8 cellular contexts compared by ENCODE assay signal in the genomic region with DNA sequence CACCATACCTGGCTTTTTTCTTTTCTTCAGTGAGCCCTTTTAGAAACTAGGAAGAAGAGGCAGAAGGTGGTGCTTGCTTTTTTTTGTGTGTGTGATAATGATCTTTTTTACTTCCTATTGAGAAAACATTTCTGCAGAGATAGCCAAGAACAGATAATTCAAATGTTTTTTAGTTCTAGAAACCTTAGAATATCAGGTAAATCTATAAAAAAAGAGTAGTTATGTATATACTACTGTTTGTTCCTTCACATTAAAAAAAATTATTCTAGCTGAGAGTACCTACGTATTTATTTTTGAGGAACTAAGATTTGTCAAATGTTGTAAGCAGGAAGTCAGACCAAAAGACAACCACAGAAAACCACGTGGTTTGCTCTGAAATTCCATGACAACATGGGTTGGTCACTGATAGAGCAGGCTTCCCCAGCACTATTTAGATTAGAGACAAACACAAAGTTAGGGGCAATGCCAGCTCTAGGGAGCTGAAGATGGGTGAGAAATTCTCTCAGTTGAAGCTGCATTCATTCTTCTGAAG. TPM values are rescaled to one million over a fixed set of nuclear protein-coding genes. Genes with fewer than 3 reads are reported as not detected.
DNase-seq lines count a peak whose midpoint lies in the region; ATAC-seq lines count a peak whose summit lies in the region.

No MANE protein-coding gene starts in this region.

- H3K27ac Mint-ChIP-seq in activated naive CD8-positive, alpha-beta T cell treated with anti-CD3 and anti-CD28 coated beads for 36 hours, result peak overlapping the region; percentile 95

- no peaks in the 10 kb centered on the region for H3K4me1 ChIP-seq in muscle layer of duodenum (ENCODE audit: control insufficient read depth in 1 of 2, insufficient read depth in 2 of 2, low read length in 2 of 2)

- no peaks in the 10 kb centered on the region for H3K27me3 ChIP-seq in muscle layer of duodenum (ENCODE audit: low read depth, low read length)

- peak overlapping the region; percentile 12 for H3K27ac ChIP-seq in muscle layer of duodenum (ENCODE audit: low read length)

- H3K4me3 ChIP-seq in muscle layer of duodenum (ENCODE audit: low read depth in 1 of 2, low read length in 2 of 2), result no peak overlapping the region

- peaks cover 34 to 44% of the 10 kb centered on the region in 2 donors for H3K36me3 ChIP-seq in muscle layer of duodenum (ENCODE audit: control insufficient read depth in 1 of 2, insufficient read depth in 2 of 2, low read length in 2 of 2)

- DNase-seq in OCI-M2 (lab: John Stamatoyannopoulos, UW; ENCODE audit: unreplicated experiment), result peak; percentile 77
- peak; percentile 44 for DNase-seq in activated naive CD8-positive, alpha-beta T cell treated with anti-CD3 and anti-CD28 coated beads for 36 hours
- no peak for DNase-seq in NCI-H1930 (lab: John Stamatoyannopoulos, UW)
- no peak for DNase-seq in cerebellar nuclear complex (lab: John Stamatoyannopoulos, UW)
- DNase-seq in NCI-H524 treated with DMSO at 0.1 percent for 48 hours (lab: John Stamatoyannopoulos, UW), result no peak

- H3K27me3 Mint-ChIP-seq in activated naive CD8-positive, alpha-beta T cell treated with anti-CD3 and anti-CD28 coated beads for 36 hours, result no peaks in the 10 kb centered on the region

- ATAC-seq in GM18520 (IDR thresholded peaks at IDR 0.05; ENCODE audit: unreplicated experiment) (peak; percentile 77), HG02885 (IDR thresholded peaks at IDR 0.05; ENCODE audit: poor library complexity, unreplicated experiment) (peak; percentile 94)

- H3K9me3 Mint-ChIP-seq in activated naive CD8-positive, alpha-beta T cell treated with anti-CD3 and anti-CD28 coated beads for 36 hours, result peaks cover 6% of the 10 kb centered on the region

- peaks cover 73% of the 10 kb centered on the region for H3K36me3 Mint-ChIP-seq in activated naive CD8-positive, alpha-beta T cell treated with anti-CD3 and anti-CD28 coated beads for 36 hours

- H3K4me3 Mint-ChIP-seq in activated naive CD8-positive, alpha-beta T cell treated with anti-CD3 and anti-CD28 coated beads for 36 hours, result peak overlapping the region; percentile 72

- no peaks in the 10 kb centered on the region for H3K9me3 ChIP-seq in muscle layer of duodenum (ENCODE audit: control insufficient read depth in 1 of 2, low read length in 2 of 2)

- peaks cover 79% of the 10 kb centered on the region for H3K4me1 Mint-ChIP-seq in activated naive CD8-positive, alpha-beta T cell treated with anti-CD3 and anti-CD28 coated beads for 36 hours

RNA-seq across cellular contexts. Expression of a gene that starts 12.8 kb away (rescaled TPM):
- total RNA-seq in activated naive CD8-positive, alpha-beta T cell treated with anti-CD3 and anti-CD28 coated beads for 36 hours, result 100 to 1,000 TPM; 180 to 198 TPM

RNA-seq across cellular contexts. Expression of a gene that starts 19.0 kb away (rescaled TPM):
- total RNA-seq in activated naive CD8-positive, alpha-beta T cell treated with anti-CD3 and anti-CD28 coated beads for 36 hours, result 10 to 100 TPM; 72.9 to 75.1 TPM

Comparison
In these comparisons a context has a peak if more than half of its experiments do, and no peak if none do; other contexts are left out.
1. DNase-seq: peak in OCI-M2 (single experiment) and activated naive CD8-positive, alpha-beta T cell treated with anti-CD3 and anti-CD28 coated beads for 36 hours (single experiment); none in NCI-H1930 (0 of 2), cerebellar nuclear complex (0 of 2) and NCI-H524 treated with DMSO at 0.1 percent for 48 hours (single experiment).